In the genomic region with DNA sequence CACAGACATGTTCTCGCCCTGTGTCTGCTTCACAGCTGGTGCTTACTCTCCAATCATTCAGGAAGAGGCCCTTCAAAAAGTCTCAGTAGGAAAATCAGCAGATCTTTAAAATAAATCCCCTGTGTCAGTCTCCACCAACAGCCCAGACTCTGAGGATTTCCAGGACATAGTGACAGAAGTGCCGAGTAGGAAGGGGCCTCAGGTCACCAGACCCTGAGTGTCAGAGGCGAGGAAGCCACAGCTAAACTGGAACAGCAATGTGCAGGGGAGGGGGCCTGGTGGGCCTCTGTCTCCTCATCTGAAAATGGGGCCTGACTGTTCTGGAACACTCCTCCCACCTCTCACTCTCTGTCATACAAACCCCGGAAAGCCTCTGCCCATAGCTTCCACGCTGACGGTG, we compare ENCODE assay signal across 31 cellular contexts. TPM values are rescaled to one million over a fixed set of nuclear protein-coding genes. Genes with fewer than 3 reads are reported as not detected.
"Had no signal": no experiment of that assay in that cellular context is flagged by ENCODE, and none has a peak within 500 bp of the region (broad histone marks: within the 10 kb centered on the region; RNA-seq: fewer than 3 reads in every experiment).

No MANE protein-coding gene starts in this region.

- H3K36me3 ChIP-seq: esophagus muscularis mucosa, gastroesophageal sphincter, heart right ventricle, left lung, prostate gland, right atrium auricular region, stomach, thyroid gland, upper lobe of left lung had no signal

- ATAC-seq: foreskin keratinocyte; gastroesophageal sphincter; heart right ventricle; left cardiac atrium; left lung; naive thymus-derived CD4-positive, alpha-beta T cell; sciatic nerve; stimulated activated effector memory CD8-positive, alpha-beta T cell treated with anti-CD3 and anti-CD28 coated beads, Interleukin-12 subunit alpha, Interleukin-12 subunit beta, amount 100 ng/mL, for 72 hours had no signal

- H3K27ac Mint-ChIP-seq: naive thymus-derived CD4-positive, alpha-beta T cell; stimulated activated effector memory CD8-positive, alpha-beta T cell treated with anti-CD3 and anti-CD28 coated beads, Interleukin-12 subunit alpha, Interleukin-12 subunit beta, amount 100 ng/mL, for 72 hours had no signal

- H3K4me3 ChIP-seq: coronary artery, esophagus muscularis mucosa, gastroesophageal sphincter, heart right ventricle, left lung, prostate gland, right atrium auricular region, smooth muscle cell, stomach, thyroid gland, upper lobe of left lung had no signal

- H3K4me1 ChIP-seq: foreskin keratinocyte had no signal

- H3K27ac ChIP-seq: coronary artery, esophagus muscularis mucosa, foreskin keratinocyte, gastroesophageal sphincter, heart right ventricle, left lung, prostate gland, right atrium auricular region, stomach, thyroid gland, upper lobe of left lung had no signal

- H3K36me3 Mint-ChIP-seq: stimulated activated effector memory CD8-positive, alpha-beta T cell treated with anti-CD3 and anti-CD28 coated beads, Interleukin-12 subunit alpha, Interleukin-12 subunit beta, amount 100 ng/mL, for 72 hours had no signal

- H3K4me3 Mint-ChIP-seq: naive thymus-derived CD4-positive, alpha-beta T cell; stimulated activated effector memory CD8-positive, alpha-beta T cell treated with anti-CD3 and anti-CD28 coated beads, Interleukin-12 subunit alpha, Interleukin-12 subunit beta, amount 100 ng/mL, for 72 hours had no signal

- H3K9me3 Mint-ChIP-seq: nephron; stimulated activated effector memory CD8-positive, alpha-beta T cell treated with anti-CD3 and anti-CD28 coated beads, Interleukin-12 subunit alpha, Interleukin-12 subunit beta, amount 100 ng/mL, for 72 hours had no signal

- H3K9me3 ChIP-seq: esophagus muscularis mucosa, gastroesophageal sphincter, heart right ventricle, left lung, prostate gland, right atrium auricular region, stomach, thyroid gland, upper lobe of left lung had no signal

- DNase-seq: dermis blood vessel endothelial cell; effector memory CD4-positive, alpha-beta T cell; foreskin keratinocyte; heart right ventricle; hippocampal formation; left cardiac atrium; mesendoderm; midbrain; naive thymus-derived CD4-positive, alpha-beta T cell; stimulated activated CD4-positive, alpha-beta T cell treated with anti-CD3 and anti-CD28 coated beads, Interleukin-12 subunit alpha, Interleukin-12 subunit beta, amount 100 ng/mL, for 4 hours; stimulated activated CD4-positive, alpha-beta T cell treated with anti-CD3 and anti-CD28 coated beads, Interleukin-2, amount 100 ng/mL, for 24 hours; stimulated activated CD4-positive, alpha-beta T cell treated with anti-CD3 and anti-CD28 coated beads, Interleukin-4, amount 100 ng/mL, for 24 hours; stimulated activated naive CD4-positive, alpha-beta T cell treated with Interleukin-2 at 50 U/mL for 16 hours; stomach; thyroid gland; upper lobe of left lung had no signal

- H3K4me2 ChIP-seq: smooth muscle cell had no signal

RNA-seq across cellular contexts. Expression of a gene that starts 6.3 kb away (rescaled TPM):
- total RNA-seq: dermis blood vessel endothelial cell; endothelial cell of umbilical vein; fibroblast of lung; lung microvascular endothelial cell; mucosa of gallbladder; naive thymus-derived CD4-positive, alpha-beta T cell; subcutaneous adipose tissue had no signal
- polyA plus RNA-seq: endothelial cell of umbilical vein; fibroblast of lung; naive thymus-derived CD4-positive, alpha-beta T cell had no signal
